ENCODE assay signal across 1 cellular context in the genomic region with DNA sequence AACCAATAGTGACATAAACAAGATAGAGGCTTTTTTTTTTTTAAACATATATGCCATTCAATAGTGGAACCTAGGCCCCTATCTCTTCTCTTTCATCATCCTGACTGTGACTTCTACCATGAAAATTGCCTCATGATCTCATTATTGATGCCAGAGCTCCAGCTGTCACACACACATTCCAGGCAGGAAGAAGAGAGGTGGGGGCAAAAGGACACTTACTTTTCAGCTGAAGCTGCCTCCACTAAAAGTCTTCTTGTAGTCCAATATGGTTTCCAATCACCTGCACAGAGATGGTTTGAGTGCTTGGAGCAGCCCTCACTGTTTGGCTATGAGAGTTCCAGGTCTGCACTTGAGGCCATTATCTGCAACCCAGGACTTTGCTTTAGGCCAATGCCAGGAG.
TF ChIP-seq lines count a peak whose summit lies in the region.

No MANE protein-coding gene starts in this region.

TF ChIP-seq in K562, 482 proteins besides CTCF, POLR2A, EP300 and RAD21 (continued from another document and continues in another):
- TF ChIP-seq, protein P1, sequence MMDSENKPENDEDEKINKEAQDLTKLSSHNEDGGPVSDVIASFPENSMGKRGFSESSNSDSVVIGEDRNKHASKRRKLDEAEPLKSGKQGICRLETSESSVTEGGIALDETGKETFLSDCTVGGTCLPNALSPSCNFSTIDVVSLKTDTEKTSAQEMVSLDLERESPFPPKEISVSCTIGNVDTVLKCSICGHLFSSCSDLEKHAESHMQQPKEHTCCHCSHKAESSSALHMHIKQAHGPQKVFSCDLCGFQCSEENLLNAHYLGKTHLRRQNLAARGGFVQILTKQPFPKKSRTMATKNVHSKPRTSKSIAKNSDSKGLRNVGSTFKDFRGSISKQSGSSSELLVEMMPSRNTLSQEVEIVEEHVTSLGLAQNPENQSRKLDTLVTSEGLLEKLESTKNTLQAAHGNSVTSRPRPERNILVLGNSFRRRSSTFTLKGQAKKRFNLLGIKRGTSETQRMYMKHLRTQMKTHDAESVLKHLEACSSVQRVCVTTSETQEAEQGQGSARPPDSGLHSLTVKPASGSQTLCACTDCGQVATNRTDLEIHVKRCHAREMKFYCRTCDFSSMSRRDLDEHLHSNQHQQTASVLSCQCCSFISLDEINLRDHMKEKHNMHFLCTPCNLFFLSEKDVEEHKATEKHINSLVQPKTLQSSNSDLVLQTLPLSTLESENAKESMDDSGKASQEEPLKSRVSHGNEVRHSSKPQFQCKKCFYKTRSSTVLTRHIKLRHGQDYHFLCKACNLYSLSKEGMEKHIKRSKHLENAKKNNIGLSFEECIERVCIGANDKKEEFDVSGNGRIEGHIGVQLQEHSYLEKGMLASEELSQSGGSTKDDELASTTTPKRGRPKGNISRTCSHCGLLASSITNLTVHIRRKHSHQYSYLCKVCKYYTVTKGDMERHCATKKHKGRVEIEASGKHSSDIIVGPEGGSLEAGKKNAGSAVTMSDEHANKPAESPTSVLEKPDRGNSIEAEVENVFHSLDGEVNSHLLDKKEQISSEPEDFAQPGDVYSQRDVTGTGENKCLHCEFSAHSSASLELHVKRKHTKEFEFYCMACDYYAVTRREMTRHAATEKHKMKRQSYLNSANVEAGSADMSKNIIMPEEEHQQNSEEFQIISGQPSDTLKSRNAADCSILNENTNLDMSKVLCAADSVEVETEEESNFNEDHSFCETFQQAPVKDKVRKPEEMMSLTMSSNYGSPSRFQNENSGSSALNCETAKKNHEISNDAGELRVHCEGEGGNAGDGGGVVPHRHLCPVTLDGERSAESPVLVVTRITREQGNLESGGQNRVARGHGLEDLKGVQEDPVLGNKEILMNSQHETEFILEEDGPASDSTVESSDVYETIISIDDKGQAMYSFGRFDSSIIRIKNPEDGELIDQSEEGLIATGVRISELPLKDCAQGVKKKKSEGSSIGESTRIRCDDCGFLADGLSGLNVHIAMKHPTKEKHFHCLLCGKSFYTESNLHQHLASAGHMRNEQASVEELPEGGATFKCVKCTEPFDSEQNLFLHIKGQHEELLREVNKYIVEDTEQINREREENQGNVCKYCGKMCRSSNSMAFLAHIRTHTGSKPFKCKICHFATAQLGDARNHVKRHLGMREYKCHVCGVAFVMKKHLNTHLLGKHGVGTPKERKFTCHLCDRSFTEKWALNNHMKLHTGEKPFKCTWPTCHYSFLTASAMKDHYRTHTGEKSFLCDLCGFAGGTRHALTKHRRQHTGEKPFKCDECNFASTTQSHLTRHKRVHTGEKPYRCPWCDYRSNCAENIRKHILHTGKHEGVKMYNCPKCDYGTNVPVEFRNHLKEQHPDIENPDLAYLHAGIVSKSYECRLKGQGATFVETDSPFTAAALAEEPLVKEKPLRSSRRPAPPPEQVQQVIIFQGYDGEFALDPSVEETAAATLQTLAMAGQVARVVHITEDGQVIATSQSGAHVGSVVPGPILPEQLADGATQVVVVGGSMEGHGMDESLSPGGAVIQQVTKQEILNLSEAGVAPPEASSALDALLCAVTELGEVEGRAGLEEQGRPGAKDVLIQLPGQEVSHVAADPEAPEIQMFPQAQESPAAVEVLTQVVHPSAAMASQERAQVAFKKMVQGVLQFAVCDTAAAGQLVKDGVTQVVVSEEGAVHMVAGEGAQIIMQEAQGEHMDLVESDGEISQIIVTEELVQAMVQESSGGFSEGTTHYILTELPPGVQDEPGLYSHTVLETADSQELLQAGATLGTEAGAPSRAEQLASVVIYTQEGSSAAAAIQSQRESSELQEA (IDR thresholded peaks at IDR 0.05; ENCODE audit: low read depth), result no peak
- TF ChIP-seq, protein P2, sequence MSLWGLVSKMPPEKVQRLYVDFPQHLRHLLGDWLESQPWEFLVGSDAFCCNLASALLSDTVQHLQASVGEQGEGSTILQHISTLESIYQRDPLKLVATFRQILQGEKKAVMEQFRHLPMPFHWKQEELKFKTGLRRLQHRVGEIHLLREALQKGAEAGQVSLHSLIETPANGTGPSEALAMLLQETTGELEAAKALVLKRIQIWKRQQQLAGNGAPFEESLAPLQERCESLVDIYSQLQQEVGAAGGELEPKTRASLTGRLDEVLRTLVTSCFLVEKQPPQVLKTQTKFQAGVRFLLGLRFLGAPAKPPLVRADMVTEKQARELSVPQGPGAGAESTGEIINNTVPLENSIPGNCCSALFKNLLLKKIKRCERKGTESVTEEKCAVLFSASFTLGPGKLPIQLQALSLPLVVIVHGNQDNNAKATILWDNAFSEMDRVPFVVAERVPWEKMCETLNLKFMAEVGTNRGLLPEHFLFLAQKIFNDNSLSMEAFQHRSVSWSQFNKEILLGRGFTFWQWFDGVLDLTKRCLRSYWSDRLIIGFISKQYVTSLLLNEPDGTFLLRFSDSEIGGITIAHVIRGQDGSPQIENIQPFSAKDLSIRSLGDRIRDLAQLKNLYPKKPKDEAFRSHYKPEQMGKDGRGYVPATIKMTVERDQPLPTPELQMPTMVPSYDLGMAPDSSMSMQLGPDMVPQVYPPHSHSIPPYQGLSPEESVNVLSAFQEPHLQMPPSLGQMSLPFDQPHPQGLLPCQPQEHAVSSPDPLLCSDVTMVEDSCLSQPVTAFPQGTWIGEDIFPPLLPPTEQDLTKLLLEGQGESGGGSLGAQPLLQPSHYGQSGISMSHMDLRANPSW (CRISPR knock-in tag; IDR thresholded peaks at IDR 0.05), result no peak
- TF ChIP-seq ZNF717 (CRISPR knock-in tag; IDR thresholded peaks at IDR 0.05) (no peak), FOXP1 (CRISPR knock-in tag; IDR thresholded peaks at IDR 0.05) (no peak), TRIM28 (IDR thresholded peaks at IDR 0.05) (peak; percentile 65; the same call in 1 of the 2 replicates), HDAC2 (IDR thresholded peaks at IDR 0.05) (peak; percentile 91), KAT8 (IDR thresholded peaks at IDR 0.05; ENCODE audit: low read depth) (no peak), HMGN3 (IDR thresholded peaks at IDR 0.05; ENCODE audit: borderline replicate concordance, extremely low read depth, insufficient read length, low read depth, low read length) (no peak), TOE1 (IDR thresholded peaks at IDR 0.05; ENCODE audit: borderline replicate concordance) (no peak), TOE1 (CRISPR knock-in tag; IDR thresholded peaks at IDR 0.05; ENCODE audit: borderline replicate concordance, low read depth) (no peak), ZNF444 (CRISPR knock-in tag; IDR thresholded peaks at IDR 0.05) (no peak), LEF1 (IDR thresholded peaks at IDR 0.05) (no peak), CBX3 (IDR thresholded peaks at IDR 0.05; ENCODE audit: borderline replicate concordance in 1 of 2, low read length in 2 of 2) (peak in 1 of 2 experiments; percentile 93; a peak in 2 of 3 replicates), KAT2B (IDR thresholded peaks at IDR 0.05; ENCODE audit: low read depth, low read length) (no peak), ZBTB8A (IDR thresholded peaks at IDR 0.05; ENCODE audit: partially characterized antibody) (no peak), FOXK1 (CRISPR knock-in tag; IDR thresholded peaks at IDR 0.05; ENCODE audit: borderline replicate concordance) (no peak), FOXM1 (IDR thresholded peaks at IDR 0.05; ENCODE audit: low read depth) (no peak), FOXM1 (CRISPR knock-in tag; IDR thresholded peaks at IDR 0.05; ENCODE audit: low read depth) (no peak), KDM2B (CRISPR knock-in tag; IDR thresholded peaks at IDR 0.05) (no peak)
- TF ChIP-seq, protein P3, sequence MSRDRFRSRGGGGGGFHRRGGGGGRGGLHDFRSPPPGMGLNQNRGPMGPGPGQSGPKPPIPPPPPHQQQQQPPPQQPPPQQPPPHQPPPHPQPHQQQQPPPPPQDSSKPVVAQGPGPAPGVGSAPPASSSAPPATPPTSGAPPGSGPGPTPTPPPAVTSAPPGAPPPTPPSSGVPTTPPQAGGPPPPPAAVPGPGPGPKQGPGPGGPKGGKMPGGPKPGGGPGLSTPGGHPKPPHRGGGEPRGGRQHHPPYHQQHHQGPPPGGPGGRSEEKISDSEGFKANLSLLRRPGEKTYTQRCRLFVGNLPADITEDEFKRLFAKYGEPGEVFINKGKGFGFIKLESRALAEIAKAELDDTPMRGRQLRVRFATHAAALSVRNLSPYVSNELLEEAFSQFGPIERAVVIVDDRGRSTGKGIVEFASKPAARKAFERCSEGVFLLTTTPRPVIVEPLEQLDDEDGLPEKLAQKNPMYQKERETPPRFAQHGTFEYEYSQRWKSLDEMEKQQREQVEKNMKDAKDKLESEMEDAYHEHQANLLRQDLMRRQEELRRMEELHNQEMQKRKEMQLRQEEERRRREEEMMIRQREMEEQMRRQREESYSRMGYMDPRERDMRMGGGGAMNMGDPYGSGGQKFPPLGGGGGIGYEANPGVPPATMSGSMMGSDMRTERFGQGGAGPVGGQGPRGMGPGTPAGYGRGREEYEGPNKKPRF (IDR thresholded peaks at IDR 0.05; ENCODE audit: low read depth, low read length), result no peak
- TF ChIP-seq, protein P4, sequence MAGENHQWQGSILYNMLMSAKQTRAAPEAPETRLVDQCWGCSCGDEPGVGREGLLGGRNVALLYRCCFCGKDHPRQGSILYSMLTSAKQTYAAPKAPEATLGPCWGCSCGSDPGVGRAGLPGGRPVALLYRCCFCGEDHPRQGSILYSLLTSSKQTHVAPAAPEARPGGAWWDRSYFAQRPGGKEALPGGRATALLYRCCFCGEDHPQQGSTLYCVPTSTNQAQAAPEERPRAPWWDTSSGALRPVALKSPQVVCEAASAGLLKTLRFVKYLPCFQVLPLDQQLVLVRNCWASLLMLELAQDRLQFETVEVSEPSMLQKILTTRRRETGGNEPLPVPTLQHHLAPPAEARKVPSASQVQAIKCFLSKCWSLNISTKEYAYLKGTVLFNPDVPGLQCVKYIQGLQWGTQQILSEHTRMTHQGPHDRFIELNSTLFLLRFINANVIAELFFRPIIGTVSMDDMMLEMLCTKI (IDR thresholded peaks at IDR 0.05; ENCODE audit: partially characterized antibody), result no peak
- TF ChIP-seq, protein P5, sequence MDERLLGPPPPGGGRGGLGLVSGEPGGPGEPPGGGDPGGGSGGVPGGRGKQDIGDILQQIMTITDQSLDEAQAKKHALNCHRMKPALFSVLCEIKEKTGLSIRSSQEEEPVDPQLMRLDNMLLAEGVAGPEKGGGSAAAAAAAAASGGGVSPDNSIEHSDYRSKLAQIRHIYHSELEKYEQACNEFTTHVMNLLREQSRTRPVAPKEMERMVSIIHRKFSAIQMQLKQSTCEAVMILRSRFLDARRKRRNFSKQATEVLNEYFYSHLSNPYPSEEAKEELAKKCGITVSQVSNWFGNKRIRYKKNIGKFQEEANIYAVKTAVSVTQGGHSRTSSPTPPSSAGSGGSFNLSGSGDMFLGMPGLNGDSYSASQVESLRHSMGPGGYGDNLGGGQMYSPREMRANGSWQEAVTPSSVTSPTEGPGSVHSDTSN (CRISPR knock-in tag; IDR thresholded peaks at IDR 0.05; ENCODE audit: low read depth), result no peak
- TF ChIP-seq, protein P5 (tag; conservative IDR thresholded peaks at IDR 0.05; ENCODE audit: low read depth), result no peak
- TF ChIP-seq, protein P6, sequence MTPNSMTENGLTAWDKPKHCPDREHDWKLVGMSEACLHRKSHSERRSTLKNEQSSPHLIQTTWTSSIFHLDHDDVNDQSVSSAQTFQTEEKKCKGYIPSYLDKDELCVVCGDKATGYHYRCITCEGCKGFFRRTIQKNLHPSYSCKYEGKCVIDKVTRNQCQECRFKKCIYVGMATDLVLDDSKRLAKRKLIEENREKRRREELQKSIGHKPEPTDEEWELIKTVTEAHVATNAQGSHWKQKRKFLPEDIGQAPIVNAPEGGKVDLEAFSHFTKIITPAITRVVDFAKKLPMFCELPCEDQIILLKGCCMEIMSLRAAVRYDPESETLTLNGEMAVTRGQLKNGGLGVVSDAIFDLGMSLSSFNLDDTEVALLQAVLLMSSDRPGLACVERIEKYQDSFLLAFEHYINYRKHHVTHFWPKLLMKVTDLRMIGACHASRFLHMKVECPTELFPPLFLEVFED (CRISPR knock-in tag; conservative IDR thresholded peaks at IDR 0.05), result no peak
